ENCODE assay signal across 1 cellular context in the genomic region with DNA sequence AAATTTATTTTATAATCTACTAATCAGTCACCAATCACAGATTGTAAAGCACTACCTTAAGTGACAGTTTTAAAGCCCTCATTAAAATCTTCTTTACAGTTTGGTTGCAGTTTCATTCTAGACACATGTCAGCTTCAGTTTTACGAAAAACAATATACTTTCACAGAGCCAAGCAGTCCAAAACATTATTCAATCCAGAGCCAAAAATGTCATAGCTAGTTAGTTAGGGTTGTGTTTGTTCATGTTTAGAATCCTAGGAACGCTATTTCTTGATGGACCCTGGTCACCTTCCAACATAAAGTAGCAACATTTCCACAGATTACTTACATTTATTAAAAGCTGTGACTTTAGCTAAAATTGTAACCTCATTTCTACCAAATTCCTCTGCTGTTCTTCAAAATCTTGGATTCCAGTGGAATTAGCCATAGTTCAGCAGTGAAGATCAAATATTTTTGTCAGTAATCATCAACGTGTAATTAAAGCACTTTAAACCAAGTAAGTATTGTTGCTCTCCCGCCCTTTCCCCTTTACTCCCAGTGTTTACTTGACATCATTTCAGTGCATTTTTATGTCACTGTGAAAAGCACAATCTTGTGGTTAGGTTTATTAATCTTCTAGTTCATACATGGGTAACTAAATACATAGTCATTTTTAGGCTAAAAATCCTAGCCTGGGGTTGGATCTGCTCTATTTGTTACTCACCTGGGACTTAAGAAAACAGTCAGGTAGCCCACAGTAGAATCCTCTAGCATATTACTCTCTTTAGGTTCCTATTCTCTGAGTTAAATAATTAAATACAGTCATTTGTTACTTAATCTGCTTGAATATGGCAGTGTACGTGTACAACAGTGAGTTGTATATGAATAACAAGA.
TF ChIP-seq lines count a peak whose summit lies in the region.

No MANE protein-coding gene starts in this region.

TF ChIP-seq in GM12878, 131 proteins besides CTCF, POLR2A, EP300 and RAD21 (continued from another document):
- TF ChIP-seq, protein P1, sequence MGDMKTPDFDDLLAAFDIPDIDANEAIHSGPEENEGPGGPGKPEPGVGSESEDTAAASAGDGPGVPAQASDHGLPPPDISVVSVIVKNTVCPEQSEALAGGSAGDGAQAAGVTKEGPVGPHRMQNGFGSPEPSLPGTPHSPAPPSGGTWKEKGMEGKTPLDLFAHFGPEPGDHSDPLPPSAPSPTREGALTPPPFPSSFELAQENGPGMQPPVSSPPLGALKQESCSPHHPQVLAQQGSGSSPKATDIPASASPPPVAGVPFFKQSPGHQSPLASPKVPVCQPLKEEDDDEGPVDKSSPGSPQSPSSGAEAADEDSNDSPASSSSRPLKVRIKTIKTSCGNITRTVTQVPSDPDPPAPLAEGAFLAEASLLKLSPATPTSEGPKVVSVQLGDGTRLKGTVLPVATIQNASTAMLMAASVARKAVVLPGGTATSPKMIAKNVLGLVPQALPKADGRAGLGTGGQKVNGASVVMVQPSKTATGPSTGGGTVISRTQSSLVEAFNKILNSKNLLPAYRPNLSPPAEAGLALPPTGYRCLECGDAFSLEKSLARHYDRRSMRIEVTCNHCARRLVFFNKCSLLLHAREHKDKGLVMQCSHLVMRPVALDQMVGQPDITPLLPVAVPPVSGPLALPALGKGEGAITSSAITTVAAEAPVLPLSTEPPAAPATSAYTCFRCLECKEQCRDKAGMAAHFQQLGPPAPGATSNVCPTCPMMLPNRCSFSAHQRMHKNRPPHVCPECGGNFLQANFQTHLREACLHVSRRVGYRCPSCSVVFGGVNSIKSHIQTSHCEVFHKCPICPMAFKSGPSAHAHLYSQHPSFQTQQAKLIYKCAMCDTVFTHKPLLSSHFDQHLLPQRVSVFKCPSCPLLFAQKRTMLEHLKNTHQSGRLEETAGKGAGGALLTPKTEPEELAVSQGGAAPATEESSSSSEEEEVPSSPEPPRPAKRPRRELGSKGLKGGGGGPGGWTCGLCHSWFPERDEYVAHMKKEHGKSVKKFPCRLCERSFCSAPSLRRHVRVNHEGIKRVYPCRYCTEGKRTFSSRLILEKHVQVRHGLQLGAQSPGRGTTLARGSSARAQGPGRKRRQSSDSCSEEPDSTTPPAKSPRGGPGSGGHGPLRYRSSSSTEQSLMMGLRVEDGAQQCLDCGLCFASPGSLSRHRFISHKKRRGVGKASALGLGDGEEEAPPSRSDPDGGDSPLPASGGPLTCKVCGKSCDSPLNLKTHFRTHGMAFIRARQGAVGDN (IDR thresholded peaks at IDR 0.05) = no peak
